In the genomic region with DNA sequence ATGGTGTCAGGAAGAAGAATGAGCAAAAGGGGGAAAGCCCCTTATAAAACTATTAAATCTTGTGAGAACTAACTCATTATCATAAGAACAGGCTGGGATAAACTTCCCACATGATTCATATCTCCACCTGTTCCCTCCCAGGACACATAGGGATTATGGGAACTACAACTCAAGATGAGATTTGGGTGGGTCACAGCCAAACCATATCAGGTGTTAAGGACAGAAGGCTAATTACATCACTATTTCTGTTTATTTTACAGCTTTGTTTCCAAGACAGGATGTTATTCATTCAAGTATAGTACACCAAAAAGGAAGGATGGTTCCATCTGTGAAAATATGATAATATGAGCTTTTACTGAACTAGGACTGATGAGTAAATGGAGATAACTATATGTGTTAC, we compare ENCODE assay signal across 17 cellular contexts.
DNase-seq lines count a peak whose midpoint lies in the region; ATAC-seq, FAIRE-seq and TF ChIP-seq lines count a peak whose summit lies in the region.
"Had no signal": no experiment of that assay in that cellular context is flagged by ENCODE, and none has a peak within 500 bp of the region (broad histone marks: within the 10 kb centered on the region; RNA-seq: fewer than 3 reads in every experiment).

No MANE protein-coding gene starts in this region.

- H3K4me2 ChIP-seq in Loucy (ENCODE audit: low read depth, low read length, poor library complexity, severe bottlenecking) (peak overlapping the region; percentile 8), mammary epithelial cell (ENCODE audit: insufficient read depth, low read depth, low read length) (no peak overlapping the region), keratinocyte (ENCODE audit: control insufficient read depth, extremely low read depth, insufficient read depth, low read depth, low read length) (no peak overlapping the region)

- H3K9me3 ChIP-seq in Loucy (ENCODE audit: insufficient read depth, low read depth, low read length) (no peaks in the 10 kb centered on the region), mammary epithelial cell (replicated peaks; ENCODE audit: insufficient read depth, low read length) (no peaks in the 10 kb centered on the region), keratinocyte (ENCODE audit: control insufficient read depth, low read depth, low read length) (no peaks in the 10 kb centered on the region)
- H3K9me3 ChIP-seq: Caco-2 had no signal

- CTCF ChIA-PET in mammary epithelial cell (lab: Charles Lee; ENCODE audit: low non-redundant PET), result no interaction called here

- peak; percentile 39 for FAIRE-seq in keratinocyte (lab: Jason Lieb, UNC)

- H3K4me3 ChIP-seq in Loucy (ENCODE audit: low read length, poor library complexity, severe bottlenecking), result no peak overlapping the region
- no peak overlapping the region for H3K4me3 ChIP-seq in mammary epithelial cell (replicated peaks in 1 of 3; ENCODE audit: insufficient read depth in 1 of 3, low read depth in 2 of 3, low read length in 3 of 3)
- no peak overlapping the region for H3K4me3 ChIP-seq in keratinocyte (ENCODE audit: control insufficient read depth in 2 of 3, extremely low read depth in 1 of 3, insufficient read depth in 2 of 3, low read depth in 1 of 3, low read length in 3 of 3)

- DNase-seq in Caki2 (ENCODE audit: low read depth), result peak; percentile 2
- DNase-seq in mammary epithelial cell, result peak; percentile 62
- DNase-seq in keratinocyte (ENCODE audit: low read depth, low spot score), result no peak
- no peak for DNase-seq in DMS79 (lab: John Stamatoyannopoulos, UW)
- DNase-seq: AML-193, Caco-2, H7, Karpas-422, NCI-H1436 treated with DMSO at 0.1 percent for 48 hours, NCI-H2081 treated with DMSO at 0.1 percent for 48 hours, NCI-H82, SHP77 had no signal

- in situ Hi-C loops in Caki2 (cut with HindIII; ENCODE audit: low pct_unique_long_range_greater_than_20kb, low sequenced_read_pairs), result no loop called here
- in situ Hi-C loops in mammary epithelial cell (cut with MboI; ENCODE audit: low sequenced_read_pairs in 2 of 2), result no loop called here

- no peak for ATAC-seq in GM18861 (IDR thresholded peaks at IDR 0.05; ENCODE audit: unreplicated experiment)
- ATAC-seq in GM21737 (IDR thresholded peaks at IDR 0.05; ENCODE audit: unreplicated experiment), result no peak
- no peak for ATAC-seq in GM21367 (IDR thresholded peaks at IDR 0.05; ENCODE audit: unreplicated experiment)
- ATAC-seq: Panc1 had no signal

- H3K9ac ChIP-seq in Loucy (ENCODE audit: low read depth, low read length, poor library complexity, severe bottlenecking) (no peak overlapping the region), mammary epithelial cell (ENCODE audit: insufficient read depth, low read length) (no peak overlapping the region), keratinocyte (ENCODE audit: control insufficient read depth, extremely low read depth, insufficient read depth, low read length) (no peak overlapping the region)

- H3K27me3 ChIP-seq in Loucy (ENCODE audit: insufficient read depth, low read length, poor library complexity, severe bottlenecking), result no peaks in the 10 kb centered on the region
- no peaks in the 10 kb centered on the region for H3K27me3 ChIP-seq in mammary epithelial cell (ENCODE audit: insufficient read depth, low read length)
- H3K27me3 ChIP-seq in keratinocyte (ENCODE audit: control insufficient read depth, extremely low read depth, insufficient read depth, low read length), result no peaks in the 10 kb centered on the region

- H4K20me1 ChIP-seq in Loucy (ENCODE audit: insufficient read depth, low read length, poor library complexity, severe bottlenecking) (no peaks in the 10 kb centered on the region), mammary epithelial cell (ENCODE audit: insufficient read depth, low read length) (no peaks in the 10 kb centered on the region), keratinocyte (ENCODE audit: control insufficient read depth, extremely low read depth, insufficient read depth, low read length) (no peaks in the 10 kb centered on the region)

- peaks cover 7% of the 10 kb centered on the region; the same call in 1 of the 2 replicates for H3F3A ChIP-seq in Loucy (ENCODE audit: low read depth)

- no peak for TF ChIP-seq CTCF in Loucy (conservative IDR thresholded peaks at IDR 0.05; ENCODE audit: low read length)
- TF ChIP-seq CTCF in mammary epithelial cell (conservative IDR thresholded peaks at IDR 0.05 in 1 of 2, IDR thresholded peaks at IDR 0.05 in 1 of 2; ENCODE audit: extremely low read depth in 1 of 2, insufficient read depth in 1 of 2, low read depth in 1 of 2, low read length in 2 of 2), result no peak
- no peak for TF ChIP-seq CTCF in keratinocyte (optimal IDR thresholded peaks at IDR 0.05 in 1 of 3, IDR thresholded peaks at IDR 0.05 in 1 of 3, conservative IDR thresholded peaks at IDR 0.05 in 1 of 3; ENCODE audit: extremely low read depth in 1 of 3, insufficient read depth in 2 of 3, low read length in 3 of 3)

- no peak overlapping the region for H3K27ac ChIP-seq in mammary epithelial cell (ENCODE audit: insufficient read depth, low read depth, low read length)
- no peak overlapping the region for H3K27ac ChIP-seq in keratinocyte (ENCODE audit: control insufficient read depth, insufficient read depth, low read length)

- intact Hi-C loops in mammary epithelial cell (cut with micrococcal nuclease), result loop anchor here (5.0 kb wide), 1 partner anchor 66 kb away; a partner anchor contains a TSS

- no peaks in the 10 kb centered on the region for H3K9me2 ChIP-seq in Loucy (replicated peaks; ENCODE audit: low read depth, low read length)

- no peaks in the 10 kb centered on the region for H3K36me3 ChIP-seq in Loucy (ENCODE audit: insufficient read depth, low read length)
- no peaks in the 10 kb centered on the region for H3K36me3 ChIP-seq in mammary epithelial cell (ENCODE audit: insufficient read depth, low read length)
- H3K36me3 ChIP-seq in keratinocyte (ENCODE audit: control insufficient read depth in 2 of 2, extremely low read depth in 1 of 2, insufficient read depth in 2 of 2, low read length in 2 of 2), result no peaks in the 10 kb centered on the region

- H2AFZ ChIP-seq in Loucy (ENCODE audit: low read length) (no peak overlapping the region), mammary epithelial cell (ENCODE audit: low read depth, low read length) (no peak overlapping the region), keratinocyte (ENCODE audit: control insufficient read depth, low read length) (no peak overlapping the region)

- no TSS peak for BruUV-seq in mammary epithelial cell (replicated peaks; lab: Mats Ljungman, UMichigan)

- H3K79me2 ChIP-seq in Loucy (ENCODE audit: insufficient read depth, low read length), result no peaks in the 10 kb centered on the region
- H3K79me2 ChIP-seq in mammary epithelial cell (ENCODE audit: insufficient read depth, low read length), result no peaks in the 10 kb centered on the region
- no peaks in the 10 kb centered on the region for H3K79me2 ChIP-seq in keratinocyte (ENCODE audit: control insufficient read depth, insufficient read depth, low read length)

- H3K4me1 ChIP-seq in Loucy (ENCODE audit: insufficient read depth, low read length, poor library complexity, severe bottlenecking) (peaks cover 46% of the 10 kb centered on the region), mammary epithelial cell (ENCODE audit: insufficient read depth, low read length) (no peaks in the 10 kb centered on the region), keratinocyte (ENCODE audit: control insufficient read depth, extremely low read depth, insufficient read depth, low read length) (peaks cover 5% of the 10 kb centered on the region)

- H3K9me1 ChIP-seq in keratinocyte (ENCODE audit: control insufficient read depth, extremely low read depth, insufficient read depth, low read length), result no peaks in the 10 kb centered on the region

- dilution Hi-C loops in mammary epithelial cell (cut with HindIII; ENCODE audit: low sequenced_read_pairs), result no loop called here
- dilution Hi-C loops in keratinocyte (cut with MboI; ENCODE audit: extremely low pct_ligation_motif_present, low sequenced_read_pairs), result no loop called here

Comparison
In these comparisons a context has a peak if more than half of its experiments do, and no peak if none do; other contexts are left out.
1. DNase-seq: peak in Caki2 (single experiment) and mammary epithelial cell (single experiment); none in keratinocyte (single experiment) and DMS79 (single experiment).